Comparison of ENCODE assay signal across 23 cellular contexts in the genomic region with DNA sequence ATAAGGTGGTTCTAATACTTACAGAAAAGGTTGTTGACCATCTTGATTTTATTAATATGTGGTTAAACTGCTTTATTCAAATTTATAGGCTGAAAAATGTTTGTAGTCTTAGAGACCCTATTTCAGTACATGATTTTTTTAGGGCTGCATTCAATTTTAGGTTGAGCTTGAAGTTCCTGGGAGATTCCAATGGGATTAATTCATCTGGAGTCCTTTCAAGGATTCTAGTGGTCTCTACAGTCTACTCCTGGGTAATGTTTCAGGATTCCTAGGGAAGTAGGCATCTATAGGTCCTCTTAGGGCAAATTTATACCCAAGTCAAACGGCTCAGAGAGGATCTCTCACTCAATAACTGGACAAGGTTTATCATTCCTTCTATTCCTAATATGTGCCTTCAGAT.
DNase-seq lines count a peak whose midpoint lies in the region; ATAC-seq, FAIRE-seq and TF ChIP-seq lines count a peak whose summit lies in the region.
"Had no signal": no experiment of that assay in that cellular context is flagged by ENCODE, and none has a peak within 500 bp of the region (broad histone marks: within the 10 kb centered on the region; RNA-seq: fewer than 3 reads in every experiment).

No MANE protein-coding gene starts in this region.

- H2BK5ac ChIP-seq in mesendoderm (ENCODE audit: low read length), result no peak overlapping the region

- no peaks in the 10 kb centered on the region for H3K36me3 ChIP-seq in brain microvascular endothelial cell (replicated peaks)
- H3K36me3 ChIP-seq in mesendoderm (ENCODE audit: control insufficient read depth, insufficient read depth, low read length), result no peaks in the 10 kb centered on the region
- H3K36me3 ChIP-seq: BLaER1, SJCRH30 had no signal

- in situ Hi-C loops in brain microvascular endothelial cell (cut with HindIII; ENCODE audit: low pct_ligation_motif_present, low sequenced_read_pairs), result no loop called here

- H3K9ac ChIP-seq in mesendoderm (ENCODE audit: low read length), result no peak overlapping the region
- H3K9ac ChIP-seq: BLaER1 had no signal

- H3K23ac ChIP-seq in mesendoderm (ENCODE audit: low read length), result no peak overlapping the region

- no peaks in the 10 kb centered on the region for H3K79me1 ChIP-seq in mesendoderm (ENCODE audit: low read length)

- DNase-seq in EH (ENCODE audit: low read depth) (peak; percentile 52), RPMI7951 (ENCODE audit: low read depth) (peak; percentile 5), brain microvascular endothelial cell (no peak), mesendoderm (peak; percentile 22), HTR-8/SVneo (ENCODE audit: insufficient read length, low spot score) (no peak), NCI-H774 (lab: John Stamatoyannopoulos, UW) (no peak), H54 (ENCODE audit: insufficient read length, low spot score) (no peak)
- DNase-seq: 8988T; CD4-positive, CD25-positive, alpha-beta regulatory T cell; GOT3; MV-4-11; NCI-H1105; NCI-H1436 treated with DMSO at 0.1 percent for 48 hours; NCI-H187 treated with DMSO at 0.1 percent for 48 hours; NCI-H2171 treated with DMSO at 0.1 percent for 48 hours; SJCRH30 had no signal

- ATAC-seq in HG03196 (IDR thresholded peaks at IDR 0.05; ENCODE audit: unreplicated experiment), result no peak
- ATAC-seq: HCT116, HepG2, K562, Right ventricle myocardium inferior had no signal

- H3K4me3 ChIP-seq in brain microvascular endothelial cell (ENCODE audit: low read depth, low read length) (no peak overlapping the region), mesendoderm (ENCODE audit: low read length) (no peak overlapping the region)
- H3K4me3 ChIP-seq: BLaER1, K562, SJCRH30 had no signal

- no peak for TF ChIP-seq POLR2A in H54 (IDR thresholded peaks at IDR 0.05; ENCODE audit: low read depth, low read length)

- peak overlapping the region; percentile 71 for H3K27ac ChIP-seq in brain microvascular endothelial cell
- H3K27ac ChIP-seq in mesendoderm (ENCODE audit: low read depth, low read length), result no peak overlapping the region
- H3K27ac ChIP-seq: BLaER1, SJCRH30 had no signal

- no peak overlapping the region for H2AK5ac ChIP-seq in mesendoderm (ENCODE audit: low read length)

- no peaks in the 10 kb centered on the region for H3K27me3 ChIP-seq in brain microvascular endothelial cell (replicated peaks)
- H3K27me3 ChIP-seq in mesendoderm (ENCODE audit: insufficient read depth, low read length, poor library complexity), result no peaks in the 10 kb centered on the region
- H3K27me3 ChIP-seq: BLaER1, SJCRH30 had no signal

- no peak overlapping the region for H3K56ac ChIP-seq in mesendoderm (ENCODE audit: low read length)

- H4K8ac ChIP-seq in mesendoderm (ENCODE audit: low read depth, low read length), result no peak overlapping the region

- peak overlapping the region; percentile 36 for H2BK15ac ChIP-seq in mesendoderm (replicated peaks; ENCODE audit: low read depth)

- no peak for TF ChIP-seq CTCF in brain microvascular endothelial cell (IDR thresholded peaks at IDR 0.05; ENCODE audit: low read depth, low read length, missing control alignments)

- no peak for FAIRE-seq in HTR-8/SVneo (lab: Jason Lieb, UNC)
- FAIRE-seq in H54 (lab: Jason Lieb, UNC), result no peak
- FAIRE-seq: G401.6, HepG2, K562 had no signal

- H3K4me1 ChIP-seq in mesendoderm (ENCODE audit: control insufficient read depth, low read depth, low read length), result no peaks in the 10 kb centered on the region
- H3K4me1 ChIP-seq: BLaER1 had no signal

- H3K4ac ChIP-seq in mesendoderm (ENCODE audit: low read depth, low read length), result no peak overlapping the region

- H2BK120ac ChIP-seq in mesendoderm (ENCODE audit: low read depth, low read length), result no peak overlapping the region

- H4K5ac ChIP-seq in mesendoderm (ENCODE audit: low read length), result no peak overlapping the region

- H3K18ac ChIP-seq in mesendoderm (ENCODE audit: low read length), result no peak overlapping the region

- no peaks in the 10 kb centered on the region for H3K79me2 ChIP-seq in mesendoderm (ENCODE audit: control insufficient read depth, insufficient read depth, low read length)

- no CpG with 5 or more reads among the region's 1 CpG for WGBS in mesendoderm (ENCODE audit: extremely low coverage, insufficient coverage, low lambda C conversion rate)

- no peak overlapping the region for H3K4me2 ChIP-seq in mesendoderm (ENCODE audit: low read length)
- H3K4me2 ChIP-seq: BLaER1 had no signal

Comparison
In these comparisons a context has a peak if more than half of its experiments do, and no peak if none do; other contexts are left out.
1. DNase-seq: peak in EH (single experiment), RPMI7951 (single experiment) and mesendoderm (single experiment); none in brain microvascular endothelial cell (single experiment), HTR-8/SVneo (single experiment), NCI-H774 (single experiment) and H54 (single experiment).